ENCODE assay signal across 8 cellular contexts in genomic region chr1:243287652-243288051, GRCh38. TPM values are rescaled to one million over a fixed set of nuclear protein-coding genes. Genes with fewer than 3 reads are reported as not detected.
DNase-seq lines count a peak whose midpoint lies in the region; ATAC-seq and TF ChIP-seq lines count a peak whose summit lies in the region.

No MANE protein-coding gene starts in this region.

- no peak overlapping the region for H3K4me3 ChIP-seq in epithelial cell of proximal tubule (ENCODE audit: low read depth, low read length)

- DNase-seq in A172 (ENCODE audit: low spot score) (peak; percentile 93), RKO (ENCODE audit: low spot score) (peak; percentile 83), epithelial cell of proximal tubule (ENCODE audit: low read depth) (peak; percentile 63), sciatic nerve (ENCODE audit: low spot score) (no peak), NCI-H1105 (lab: John Stamatoyannopoulos, UW) (no peak)
- DNase-seq in stimulated activated CD4-positive, alpha-beta T cell treated with anti-CD3 and anti-CD28 coated beads, Interleukin-4, amount 100 ng/mL, for 4 hours, result no peak

- ATAC-seq in GM18519 (IDR thresholded peaks at IDR 0.05; ENCODE audit: low FRiP score, unreplicated experiment), result peak; percentile 94
- ATAC-seq in HG02970 (IDR thresholded peaks at IDR 0.05; ENCODE audit: low FRiP score, unreplicated experiment), result peak; percentile 76
- peak; percentile 85 for ATAC-seq in sciatic nerve

- TF ChIP-seq CTCF in epithelial cell of proximal tubule (conservative IDR thresholded peaks at IDR 0.05; ENCODE audit: low read depth, low read length), result no peak

- intact Hi-C loops in sciatic nerve (cut with DNase I), result no loop called here

RNA-seq across cellular contexts. Expression of gene SDCCAG8, which starts 31.8 kb away (rescaled TPM):
- total RNA-seq in A172 (2014; rRNA removed; shearing (Covaris generic)), result 40.9 and 65.9 TPM in 2 replicates
- 22.0 and 86.9 TPM in 2 replicates for total RNA-seq in epithelial cell of proximal tubule
- 70.4 TPM for total RNA-seq in sciatic nerve

RNA-seq across cellular contexts. Expression of gene CEP170, which starts 32.6 kb away (rescaled TPM):
- 139 and 179 TPM in 2 replicates for total RNA-seq in A172 (2014; rRNA removed; shearing (Covaris generic))
- total RNA-seq in epithelial cell of proximal tubule (49.9 and 58.5 TPM in 2 replicates), sciatic nerve (127 TPM)

Comparison
In these comparisons a context has a peak if more than half of its experiments do, and no peak if none do; other contexts are left out.
1. DNase-seq: peak in A172 (single experiment), RKO (single experiment) and epithelial cell of proximal tubule (single experiment); none in sciatic nerve (single experiment), NCI-H1105 (single experiment) and stimulated activated CD4-positive, alpha-beta T cell treated with anti-CD3 and anti-CD28 coated beads, Interleukin-4, amount 100 ng/mL, for 4 hours (0 of 2).
2. Peak in every context shown above with its lines, with median percentiles within 50 percentile points of each other: ATAC-seq.